28 cellular contexts compared by ENCODE assay signal in the genomic region with DNA sequence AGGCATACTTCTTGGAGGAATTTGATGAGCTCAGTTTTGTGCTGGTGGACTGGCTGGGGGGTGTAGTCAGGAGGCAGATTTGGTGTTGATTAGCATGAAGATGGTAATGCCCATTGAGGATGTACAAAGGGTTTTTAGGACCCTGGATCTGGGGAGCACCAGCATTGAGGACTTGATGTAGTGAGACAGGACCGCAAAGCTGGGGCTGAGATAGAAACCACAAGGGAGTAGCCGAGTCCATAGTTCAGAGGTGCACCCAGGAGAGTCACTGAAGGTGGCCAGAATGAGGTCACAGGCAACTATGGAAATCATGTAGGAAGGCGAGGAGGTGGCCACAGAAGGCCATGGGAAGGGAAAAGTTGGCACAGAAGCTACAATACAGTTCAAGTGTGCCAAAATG. TPM values are rescaled to one million over a fixed set of nuclear protein-coding genes. Genes with fewer than 3 reads are reported as not detected.
"Had no signal": no experiment of that assay in that cellular context is flagged by ENCODE, and none has a peak within 500 bp of the region (broad histone marks: within the 10 kb centered on the region; RNA-seq: fewer than 3 reads in every experiment).

No MANE protein-coding gene starts in this region.

- H3K36me3 ChIP-seq: heart left ventricle, uterus had no signal

- H3K9me3 ChIP-seq: heart left ventricle, spleen, testis, uterus had no signal

- ATAC-seq: activated CD4-positive, alpha-beta T cell treated with anti-CD3 and anti-CD28 coated beads for 36 hours; activated T-cell treated with anti-CD3 and anti-CD28 coated beads, Interleukin-2, amount 50 U/mL, for 4 hours; heart left ventricle; left ventricle myocardium superior had no signal

- DNase-seq: activated B cell treated with CpG ODN at 0.5 μM for 24 hours; activated CD4-positive, alpha-beta T cell treated with anti-CD3 and anti-CD28 coated beads for 36 hours; activated CD4-positive, alpha-beta T cell treated with anti-CD3 and anti-CD28 coated beads, Interleukin-2, amount 50 U/mL, for 48 hours; activated CD8-positive, alpha-beta memory T cell treated with anti-CD3 and anti-CD28 coated beads, Interleukin-2, amount 50 U/mL, for 48 hours; activated naive CD4-positive, alpha-beta T cell treated with Interleukin-2 at 50 U/mL for 16 hours; activated T-cell treated with anti-CD3 and anti-CD28 coated beads, Interleukin-2, amount 50 U/mL, for 4 hours; amygdala; cerebellar nuclear complex; cortex of kidney; heart left ventricle; immature natural killer cell; left ventricle myocardium superior; mammary epithelial cell; occipital lobe; posterior cingulate gyrus; spleen; stimulated activated CD4-positive, alpha-beta T cell treated with anti-CD3 and anti-CD28 coated beads, Interleukin-4, amount 100 ng/mL, for 1 hour; stimulated activated naive CD4-positive, alpha-beta T cell; T-helper 9 cell; testis; trophoblast cell; uterus had no signal

- H3K27me3 ChIP-seq: heart left ventricle, testis, uterus had no signal

- H3K4me3 ChIP-seq: heart left ventricle, spleen, uterus had no signal

- H3K27ac ChIP-seq: heart left ventricle, spleen, testis, uterus had no signal

RNA-seq across cellular contexts. Expression of gene CAMP, which starts 32.4 kb away (rescaled TPM):
- total RNA-seq: activated B cell treated with CpG ODN at 0.5 μM for 24 hours; activated CD4-positive, alpha-beta T cell treated with anti-CD3 and anti-CD28 coated beads for 36 hours; activated CD8-positive, alpha-beta memory T cell treated with anti-CD3 and anti-CD28 coated beads for 36 hours; activated T-cell treated with anti-CD3 and anti-CD28 coated beads, Interleukin-2, amount 50 U/mL, for 4 hours; activated T-helper 2 cell treated with anti-CD3 and anti-CD28 coated beads, Interferon-gamma antibody, Interleukin-2, Interleukin-4, amounts not matched to agents 10 μg/mL and 5 μg/mL and 100 μg/mL, durations not matched to agents 14 hours and 24 hours and 36 hours; epithelial cell of proximal tubule; fibroblast of villous mesenchyme; left ventricle myocardium superior; mesothelial cell of epicardium; occipital lobe; T-helper 1 cell treated with Interleukin-12 subunit alpha and Interleukin-12 subunit beta and Interleukin-4 antibody, amounts not matched to agents 30 ng/mL and 1 ng/mL, for 36 hours had no signal
- polyA plus RNA-seq: immature natural killer cell had no signal
